8 cellular contexts compared by ENCODE assay signal in the genomic region with DNA sequence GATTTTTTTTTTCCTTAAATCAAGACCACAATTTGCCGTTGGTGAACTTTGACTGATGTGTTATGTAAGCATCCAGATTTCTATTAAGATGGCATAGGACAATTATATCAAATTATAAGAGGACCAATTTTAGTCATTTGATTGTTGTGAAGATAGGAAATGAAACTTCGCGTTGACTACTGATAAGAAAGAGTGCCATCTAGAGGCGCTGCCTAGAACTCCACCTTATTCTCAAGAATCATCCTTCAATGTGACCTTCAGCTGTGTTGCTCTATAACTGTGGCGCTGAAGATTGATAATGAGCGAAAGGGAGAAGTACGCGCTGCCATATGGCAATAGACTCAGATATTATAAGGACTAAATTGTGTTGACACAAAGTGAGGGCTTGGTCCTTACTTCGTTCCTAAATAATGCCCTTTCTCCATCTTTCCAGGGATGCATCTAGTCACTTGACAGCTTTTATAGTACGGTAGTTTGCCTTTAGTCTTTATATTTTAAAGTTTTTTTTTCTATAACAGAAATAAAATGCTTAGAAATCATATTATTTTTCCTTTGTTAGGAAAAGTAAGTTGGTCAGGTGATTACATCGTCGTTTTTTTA.
DNase-seq lines count a peak whose midpoint lies in the region; ATAC-seq and TF ChIP-seq lines count a peak whose summit lies in the region.

No MANE protein-coding gene starts in this region.

- H3K4me1 Mint-ChIP-seq in activated T-helper 2 cell treated with anti-CD3 and anti-CD28 coated beads, Interferon-gamma antibody, Interleukin-2, Interleukin-4, amounts not matched to agents 10 μg/mL and 5 μg/mL and 100 μg/mL, durations not matched to agents 14 hours and 24 hours and 36 hours (ENCODE audit: low read depth), result peaks cover 11% of the 10 kb centered on the region

- no peak overlapping the region for H3K27ac ChIP-seq in heart right ventricle

- peak; percentile 42 to 83 (median 71) for TF ChIP-seq CTCF in heart right ventricle (IDR thresholded peaks at IDR 0.05)

- H3K36me3 Mint-ChIP-seq in activated T-helper 2 cell treated with anti-CD3 and anti-CD28 coated beads, Interferon-gamma antibody, Interleukin-2, Interleukin-4, amounts not matched to agents 10 μg/mL and 5 μg/mL and 100 μg/mL, durations not matched to agents 14 hours and 24 hours and 36 hours (ENCODE audit: low read depth), result no peaks in the 10 kb centered on the region

- peaks cover 0 to 8% (median 0%) of the 10 kb centered on the region in 7 donors for H3K27me3 ChIP-seq in heart right ventricle

- no peaks in the 10 kb centered on the region for H3K9me3 ChIP-seq in heart right ventricle

- no peaks in the 10 kb centered on the region for H3K36me3 ChIP-seq in heart right ventricle

- H3K4me1 ChIP-seq in heart right ventricle, result no peaks in the 10 kb centered on the region

- no peaks in the 10 kb centered on the region for H3K27me3 Mint-ChIP-seq in activated T-helper 2 cell treated with anti-CD3 and anti-CD28 coated beads, Interferon-gamma antibody, Interleukin-2, Interleukin-4, amounts not matched to agents 10 μg/mL and 5 μg/mL and 100 μg/mL, durations not matched to agents 14 hours and 24 hours and 36 hours (ENCODE audit: low read depth)

- 16 to 26% methylated on average over 12 of the region's 12 CpGs for WGBS in heart right ventricle, 2 donors

- H3K27ac Mint-ChIP-seq in activated T-helper 2 cell treated with anti-CD3 and anti-CD28 coated beads, Interferon-gamma antibody, Interleukin-2, Interleukin-4, amounts not matched to agents 10 μg/mL and 5 μg/mL and 100 μg/mL, durations not matched to agents 14 hours and 24 hours and 36 hours, result no peak overlapping the region

- H3K9me3 Mint-ChIP-seq in activated T-helper 2 cell treated with anti-CD3 and anti-CD28 coated beads, Interferon-gamma antibody, Interleukin-2, Interleukin-4, amounts not matched to agents 10 μg/mL and 5 μg/mL and 100 μg/mL, durations not matched to agents 14 hours and 24 hours and 36 hours, result no peaks in the 10 kb centered on the region

- no peak overlapping the region for H3K4me3 Mint-ChIP-seq in activated T-helper 2 cell treated with anti-CD3 and anti-CD28 coated beads, Interferon-gamma antibody, Interleukin-2, Interleukin-4, amounts not matched to agents 10 μg/mL and 5 μg/mL and 100 μg/mL, durations not matched to agents 14 hours and 24 hours and 36 hours (ENCODE audit: low read depth)

- ATAC-seq in heart right ventricle (no peak), HG03103 (IDR thresholded peaks at IDR 0.05; ENCODE audit: low read depth, unreplicated experiment) (peak; percentile 73), HG02938 (IDR thresholded peaks at IDR 0.05; ENCODE audit: unreplicated experiment) (no peak)

- intact Hi-C loops in heart right ventricle (cut with DNase I) (loop anchor here in 8 of 10 donors (10.0 kb wide), 2 partner anchors 686 to 696 kb away; no protein-coding TSS in a partner anchor), cardiac septum (cut with DNase I) (no loop called here)
- intact Hi-C loops in activated T-helper 2 cell treated with anti-CD3 and anti-CD28 coated beads, Interferon-gamma antibody, Interleukin-2, Interleukin-4, amounts not matched to agents 10 μg/mL and 5 μg/mL and 100 μg/mL, durations not matched to agents 14 hours and 24 hours and 36 hours (cut with micrococcal nuclease), result loop anchor here (10.0 kb wide), 1 partner anchor 596 kb away; no protein-coding TSS in a partner anchor

- no peak overlapping the region for H3K4me3 ChIP-seq in heart right ventricle

- DNase-seq in heart right ventricle (peak in 1 of 2 donors; percentile 6), cardiac septum (ENCODE audit: low spot score) (no peak), NCI-H524 (lab: John Stamatoyannopoulos, UW) (peak; percentile 90 to 97), hippocampal formation (lab: John Stamatoyannopoulos, UW) (peak; percentile 1 to 66)
- DNase-seq in activated T-helper 2 cell treated with anti-CD3 and anti-CD28 coated beads, Interferon-gamma antibody, Interleukin-2, Interleukin-4, amounts not matched to agents 10 μg/mL and 5 μg/mL and 100 μg/mL, durations not matched to agents 14 hours and 24 hours and 36 hours (ENCODE audit: low spot score), result peak; percentile 11
- peak; percentile 53 for DNase-seq in stimulated activated CD4-positive, alpha-beta T cell treated with anti-CD3 and anti-CD28 coated beads, Interleukin-15, amount 100 ng/mL, for 24 hours
